Comparison of ENCODE assay signal across 8 cellular contexts in genomic region chr1:53837924-53838653, GRCh38. TPM values are rescaled to one million over a fixed set of nuclear protein-coding genes. Genes with fewer than 3 reads are reported as not detected.
DNase-seq lines count a peak whose midpoint lies in the region; ATAC-seq and TF ChIP-seq lines count a peak whose summit lies in the region.

A gene with protein sequence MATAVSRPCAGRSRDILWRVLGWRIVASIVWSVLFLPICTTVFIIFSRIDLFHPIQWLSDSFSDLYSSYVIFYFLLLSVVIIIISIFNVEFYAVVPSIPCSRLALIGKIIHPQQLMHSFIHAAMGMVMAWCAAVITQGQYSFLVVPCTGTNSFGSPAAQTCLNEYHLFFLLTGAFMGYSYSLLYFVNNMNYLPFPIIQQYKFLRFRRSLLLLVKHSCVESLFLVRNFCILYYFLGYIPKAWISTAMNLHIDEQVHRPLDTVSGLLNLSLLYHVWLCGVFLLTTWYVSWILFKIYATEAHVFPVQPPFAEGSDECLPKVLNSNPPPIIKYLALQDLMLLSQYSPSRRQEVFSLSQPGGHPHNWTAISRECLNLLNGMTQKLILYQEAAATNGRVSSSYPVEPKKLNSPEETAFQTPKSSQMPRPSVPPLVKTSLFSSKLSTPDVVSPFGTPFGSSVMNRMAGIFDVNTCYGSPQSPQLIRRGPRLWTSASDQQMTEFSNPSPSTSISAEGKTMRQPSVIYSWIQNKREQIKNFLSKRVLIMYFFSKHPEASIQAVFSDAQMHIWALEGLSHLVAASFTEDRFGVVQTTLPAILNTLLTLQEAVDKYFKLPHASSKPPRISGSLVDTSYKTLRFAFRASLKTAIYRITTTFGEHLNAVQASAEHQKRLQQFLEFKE (minus strand): TSS chr1:53838296. CDS start chr1:53838261, 35 bp downstream.

- peak within 1 kb of the TSS; percentile 99 for H3K4me3 Mint-ChIP-seq in activated T-cell treated with anti-CD3 and anti-CD28 coated beads, Interleukin-2, amount 50 U/mL, for 4 hours

- H3K9me3 ChIP-seq in Panc1 (ENCODE audit: control insufficient read depth, insufficient read depth, low read depth, low read length) (no peaks in the 10 kb centered on the region), mucosa of stomach (ENCODE audit: control insufficient read depth, low read length) (no peaks in the 10 kb centered on the region)

- in situ Hi-C loops in Panc1 (cut with HindIII; ENCODE audit: low pct_unique_long_range_greater_than_20kb, low sequenced_read_pairs) = no loop called here

- peaks cover 22% of the 10 kb centered on the region for H3K4me1 Mint-ChIP-seq in activated T-cell treated with anti-CD3 and anti-CD28 coated beads, Interleukin-2, amount 50 U/mL, for 4 hours (ENCODE audit: low read depth)

- peak within 1 kb of the TSS; percentile 93 for H3K27ac ChIP-seq in Panc1 (ENCODE audit: low read length)

- H3K9ac ChIP-seq in mucosa of stomach (ENCODE audit: low read length) = peak within 1 kb of the TSS; percentile 87

- intact Hi-C loops in Panc1 (cut with micrococcal nuclease; ENCODE audit: unreplicated experiment) = no loop called here

- POLR2A ChIA-PET in Panc1 (lab: Charles Lee) = interaction anchor here (0.6 kb wide), 2 partner anchors 41 to 51 kb away, joined by 4 to 8 read pairs; no protein-coding TSS in a partner anchor

- H3K4me3 ChIP-seq in Panc1 (ENCODE audit: low read depth in 2 of 2, low read length in 2 of 2) (peak within 1 kb of the TSS; percentile 89 to 99), mucosa of stomach (ENCODE audit: low read length) (peak within 1 kb of the TSS; percentile 74)

- no peaks in the 10 kb centered on the region for H3K27me3 ChIP-seq in Panc1 (ENCODE audit: control insufficient read depth, insufficient read depth, low read length)
- H3K27me3 ChIP-seq in mucosa of stomach (ENCODE audit: control insufficient read depth, insufficient read depth, low read length) = no peaks in the 10 kb centered on the region

- peak; percentile 76 for TF ChIP-seq POLR2A in erythroblast (IDR thresholded peaks at IDR 0.05; ENCODE audit: low read length)

- DNase-seq in DMS53 (lab: John Stamatoyannopoulos, UW) (peak; percentile 100), KG1 (lab: John Stamatoyannopoulos, UW) (peak; percentile 91), Panc1 (ENCODE audit: low read depth, low spot score) (peak; percentile 93), erythroblast (lab: John Stamatoyannopoulos, UW) (peak; percentile 95)
- peak; percentile 79 for DNase-seq in activated T-cell treated with anti-CD3 and anti-CD28 coated beads, Interleukin-2, amount 50 U/mL, for 4 hours
- DNase-seq in stimulated activated CD8-positive, alpha-beta memory T cell treated with anti-CD3 and anti-CD28 coated beads, Interleukin-7, amount 100 ng/mL, for 1 hour (ENCODE audit: low read depth in 2 of 2) = peak; percentile 68 to 72

- peaks cover 6% of the 10 kb centered on the region for H3K9me3 Mint-ChIP-seq in activated T-cell treated with anti-CD3 and anti-CD28 coated beads, Interleukin-2, amount 50 U/mL, for 4 hours

- H3K36me3 Mint-ChIP-seq in activated T-cell treated with anti-CD3 and anti-CD28 coated beads, Interleukin-2, amount 50 U/mL, for 4 hours (ENCODE audit: insufficient read depth) = peaks cover 2% of the 10 kb centered on the region

- H3K36me3 ChIP-seq in Panc1 (ENCODE audit: control insufficient read depth, insufficient read depth, low read length) (no peaks in the 10 kb centered on the region; the same call in 1 of the 2 replicates), mucosa of stomach (ENCODE audit: control insufficient read depth, insufficient read depth, low read length) (no peaks in the 10 kb centered on the region)

- peak; percentile 88 for ATAC-seq in GM21723 (IDR thresholded peaks at IDR 0.05; ENCODE audit: unreplicated experiment)
- peak; percentile 97 for ATAC-seq in Panc1
- ATAC-seq in activated T-cell treated with anti-CD3 and anti-CD28 coated beads, Interleukin-2, amount 50 U/mL, for 4 hours = peak; percentile 94 to 96

- TF ChIP-seq CTCF in Panc1 (IDR thresholded peaks at IDR 0.05) = no peak

- no TSS peak for BruUV-seq in Panc1 (replicated peaks; lab: Mats Ljungman, UMichigan)

- CTCF ChIA-PET in Panc1 (lab: Charles Lee) = interaction anchor here (0.9 to 1.0 kb wide), 2 partner anchors 23 to 40 kb away, joined by 3 read pairs; no protein-coding TSS in a partner anchor

- peaks cover 3% of the 10 kb centered on the region for H3K27me3 Mint-ChIP-seq in activated T-cell treated with anti-CD3 and anti-CD28 coated beads, Interleukin-2, amount 50 U/mL, for 4 hours (ENCODE audit: low read depth)

- H3K4me1 ChIP-seq in Panc1 (ENCODE audit: control insufficient read depth, insufficient read depth, low read length) = peaks cover 16% of the 10 kb centered on the region; the same call in 1 of the 2 replicates
- H3K4me1 ChIP-seq in mucosa of stomach (ENCODE audit: control insufficient read depth, insufficient read depth, low read length) = no peaks in the 10 kb centered on the region

RNA-seq across cellular contexts. Expression of the gene that starts here (rescaled TPM):
- total RNA-seq in Panc1 (2021; ENCODE audit: unreplicated experiment) = 44.4 TPM
- polyA plus RNA-seq in Panc1 (2012; ENCODE audit: insufficient read length) = 23.0 TPM
- 10 to 100 TPM; 34.2 to 39.8 (median 37.6) TPM for total RNA-seq in activated T-cell treated with anti-CD3 and anti-CD28 coated beads, Interleukin-2, amount 50 U/mL, for 4 hours

Comparison
In these comparisons a context has a peak if more than half of its experiments do, and no peak if none do; other contexts are left out.
1. Peak in every context shown above with its lines: DNase-seq, ATAC-seq, H3K4me3 ChIP-seq and H3K27ac ChIP-seq.